ENCODE assay signal across 2 cellular contexts in genomic region chr2:65386340-65386739, GRCh38.
TF ChIP-seq lines count a peak whose summit lies in the region.

No MANE protein-coding gene starts in this region.

TF ChIP-seq in HepG2, 621 proteins besides CTCF, POLR2A, EP300 and RAD21 (continues in another document):
- TF ChIP-seq DPF2 (CRISPR knock-in tag; IDR thresholded peaks at IDR 0.05; ENCODE audit: borderline replicate concordance, low read depth) (no peak), ZNF674 (CRISPR knock-in tag; IDR thresholded peaks at IDR 0.05; ENCODE audit: low read depth) (no peak), ZNF558 (CRISPR knock-in tag; IDR thresholded peaks at IDR 0.05; ENCODE audit: borderline replicate concordance) (no peak), IKZF1 (IDR thresholded peaks at IDR 0.05) (no peak), CBFB (CRISPR knock-in tag; IDR thresholded peaks at IDR 0.05) (no peak), ZNF30 (CRISPR knock-in tag; IDR thresholded peaks at IDR 0.05) (no peak), PTBP1 (IDR thresholded peaks at IDR 0.05; ENCODE audit: low read depth, low read length, poor library complexity, severe bottlenecking) (no peak), HNF4A (CRISPR knock-in tag; IDR thresholded peaks at IDR 0.05) (0 out of 2 replicates have a peak, but pooled peaks have one; percentile 15), MTERF4 (CRISPR knock-in tag; IDR thresholded peaks at IDR 0.05) (no peak), ADNP (CRISPR knock-in tag; IDR thresholded peaks at IDR 0.05) (no peak), ZNF605 (CRISPR knock-in tag; IDR thresholded peaks at IDR 0.05) (no peak), ZNF460 (CRISPR knock-in tag; IDR thresholded peaks at IDR 0.05; ENCODE audit: borderline replicate concordance) (no peak), ZNF652 (CRISPR knock-in tag; IDR thresholded peaks at IDR 0.05; ENCODE audit: borderline replicate concordance, low read depth) (no peak), JDP2 (CRISPR knock-in tag; IDR thresholded peaks at IDR 0.05; ENCODE audit: borderline replicate concordance) (no peak), ZNF672 (CRISPR knock-in tag; IDR thresholded peaks at IDR 0.05) (no peak), NR2F6 (IDR thresholded peaks at IDR 0.05) (peak; percentile 22; the same call in 1 of the 2 replicates), NR2F6 (CRISPR knock-in tag; IDR thresholded peaks at IDR 0.05) (peak; percentile 61; the same call in 1 of the 2 replicates), HOMEZ (CRISPR knock-in tag; IDR thresholded peaks at IDR 0.05; ENCODE audit: low read depth) (no peak), ZFP36L2 (CRISPR knock-in tag; IDR thresholded peaks at IDR 0.05) (no peak), NR2F1 (CRISPR knock-in tag; IDR thresholded peaks at IDR 0.05) (0 out of 4 replicates have a peak, but pooled peaks of 1 of the 2 experiments have one; percentile 12), KDM1A (CRISPR knock-in tag; IDR thresholded peaks at IDR 0.05) (no peak), ZNF17 (CRISPR knock-in tag; IDR thresholded peaks at IDR 0.05) (no peak), ZBED4 (CRISPR knock-in tag; IDR thresholded peaks at IDR 0.05; ENCODE audit: borderline replicate concordance) (no peak), ZNF660 (CRISPR knock-in tag; IDR thresholded peaks at IDR 0.05; ENCODE audit: borderline replicate concordance, low read depth) (no peak), MZF1 (CRISPR knock-in tag; IDR thresholded peaks at IDR 0.05; ENCODE audit: borderline replicate concordance) (no peak), ZNF772 (CRISPR knock-in tag; IDR thresholded peaks at IDR 0.05) (no peak), SOX5 (CRISPR knock-in tag; IDR thresholded peaks at IDR 0.05; ENCODE audit: borderline replicate concordance) (peak; percentile 43; the same call in 1 of the 2 replicates), ZNF781 (CRISPR knock-in tag; IDR thresholded peaks at IDR 0.05; ENCODE audit: borderline replicate concordance, not compliant biosample characterization) (no peak), ZNF768 (CRISPR knock-in tag; IDR thresholded peaks at IDR 0.05) (no peak), MEF2D (CRISPR knock-in tag; IDR thresholded peaks at IDR 0.05) (no peak), RFXAP (CRISPR knock-in tag; IDR thresholded peaks at IDR 0.05; ENCODE audit: borderline replicate concordance) (no peak)

TF ChIP-seq in K562, 482 proteins besides CTCF, POLR2A, EP300 and RAD21:
- TF ChIP-seq KLF6 (CRISPR knock-in tag; IDR thresholded peaks at IDR 0.05; ENCODE audit: borderline replicate concordance) (no peak), PML (IDR thresholded peaks at IDR 0.05; ENCODE audit: low read length) (no peak), ATF3 (IDR thresholded peaks at IDR 0.05) (0 out of 2 replicates have a peak, but pooled peaks have one; percentile 10), ATF3 (CRISPR knock-in tag; conservative IDR thresholded peaks at IDR 0.05) (no peak), NR4A1 (CRISPR knock-in tag; IDR thresholded peaks at IDR 0.05) (no peak), NR4A1 (tag; IDR thresholded peaks at IDR 0.05) (no peak), E2F5 (CRISPR knock-in tag; IDR thresholded peaks at IDR 0.05) (no peak), NR2F6 (CRISPR knock-in tag; IDR thresholded peaks at IDR 0.05) (no peak), PCBP1 (IDR thresholded peaks at IDR 0.05; ENCODE audit: low read depth, low read length, poor library complexity, severe bottlenecking) (no peak), ZNF609 (CRISPR knock-in tag; IDR thresholded peaks at IDR 0.05; ENCODE audit: borderline replicate concordance) (no peak), ZBTB2 (IDR thresholded peaks at IDR 0.05) (no peak), BCL6 (CRISPR knock-in tag; IDR thresholded peaks at IDR 0.05) (no peak), TRIM28 (IDR thresholded peaks at IDR 0.05) (no peak), EZH2 (IDR thresholded peaks at IDR 0.05; ENCODE audit: borderline replicate concordance, low read depth, low read length) (no peak), NFE2 (IDR thresholded peaks at IDR 0.05; ENCODE audit: low read depth) (no peak), SMARCA4 (IDR thresholded peaks at IDR 0.05) (no peak), NFXL1 (CRISPR knock-in tag; IDR thresholded peaks at IDR 0.05) (no peak), TSHZ1 (CRISPR knock-in tag; IDR thresholded peaks at IDR 0.05) (no peak), POLR2H (tag; IDR thresholded peaks at IDR 0.05; ENCODE audit: low read depth) (no peak), ZNF174 (CRISPR knock-in tag; IDR thresholded peaks at IDR 0.05) (no peak), THRA (IDR thresholded peaks at IDR 0.05) (no peak), PHB (CRISPR knock-in tag; IDR thresholded peaks at IDR 0.05) (no peak), ZKSCAN8 (CRISPR knock-in tag; IDR thresholded peaks at IDR 0.05) (no peak), CEBPG (CRISPR knock-in tag; IDR thresholded peaks at IDR 0.05) (no peak), CEBPG (tag; conservative IDR thresholded peaks at IDR 0.05 in 1 of 2, IDR thresholded peaks at IDR 0.05 in 1 of 2) (peak; percentile 59 to 80), ZNF184 (CRISPR knock-in tag; IDR thresholded peaks at IDR 0.05) (no peak), CEBPB (tag; IDR thresholded peaks at IDR 0.05) (peak; percentile 79), PYGO2 (tag; IDR thresholded peaks at IDR 0.05) (no peak), BDP1 (IDR thresholded peaks at IDR 0.05; ENCODE audit: insufficient read depth, insufficient read length) (no peak), KLF16 (IDR thresholded peaks at IDR 0.05) (no peak)
